ENCODE assay signal across 28 cellular contexts in genomic region chr3:175129571-175129970, GRCh38.
"Had no signal": no experiment of that assay in that cellular context is flagged by ENCODE, and none has a peak within 500 bp of the region (broad histone marks: within the 10 kb centered on the region; RNA-seq: fewer than 3 reads in every experiment).

No MANE protein-coding gene starts in this region.

- H3K27ac Mint-ChIP-seq: nephron; neural progenitor cell; progenitor cell of endocrine pancreas; stimulated activated effector memory CD8-positive, alpha-beta T cell treated with anti-CD3 and anti-CD28 coated beads, Interleukin-12 subunit alpha, Interleukin-12 subunit beta, amount 100 ng/mL, for 72 hours; stimulated activated naive B cell treated with anti-CD40 and anti-IgM and Interleukin-4, amounts not matched to agents 10 μg/mL and 1 μg/mL and 100 μg/mL, for 72 hours; stimulated activated naive CD8-positive, alpha-beta T cell treated with anti-CD3 and anti-CD28 coated beads, Interleukin-15, Interleukin-2, amounts not matched to agents 100 ng/mL and 50 ng/mL, for 24 hours had no signal

- H3K4me1 Mint-ChIP-seq: nephron; neural progenitor cell; stimulated activated effector memory CD8-positive, alpha-beta T cell treated with anti-CD3 and anti-CD28 coated beads, Interleukin-12 subunit alpha, Interleukin-12 subunit beta, amount 100 ng/mL, for 72 hours; stimulated activated naive B cell treated with anti-CD40 and anti-IgM and Interleukin-4, amounts not matched to agents 10 μg/mL and 1 μg/mL and 100 μg/mL, for 72 hours had no signal

- H3K27me3 ChIP-seq: neural progenitor cell, ovary, right lobe of liver, sigmoid colon, stomach, thyroid gland, tibial nerve, upper lobe of left lung, vagina had no signal

- H3K4me3 Mint-ChIP-seq: nephron; neural progenitor cell; stimulated activated effector memory CD8-positive, alpha-beta T cell treated with anti-CD3 and anti-CD28 coated beads, Interleukin-12 subunit alpha, Interleukin-12 subunit beta, amount 100 ng/mL, for 72 hours; stimulated activated naive B cell treated with anti-CD40 and anti-IgM and Interleukin-4, amounts not matched to agents 10 μg/mL and 1 μg/mL and 100 μg/mL, for 72 hours; stimulated activated naive CD8-positive, alpha-beta T cell treated with anti-CD3 and anti-CD28 coated beads, Interleukin-15, Interleukin-2, amounts not matched to agents 100 ng/mL and 50 ng/mL, for 24 hours had no signal

- H3K9ac ChIP-seq: neural progenitor cell, parathyroid adenoma had no signal

- H3K36me3 Mint-ChIP-seq: stimulated activated effector memory CD8-positive, alpha-beta T cell treated with anti-CD3 and anti-CD28 coated beads, Interleukin-12 subunit alpha, Interleukin-12 subunit beta, amount 100 ng/mL, for 72 hours; stimulated activated naive B cell treated with anti-CD40 and anti-IgM and Interleukin-4, amounts not matched to agents 10 μg/mL and 1 μg/mL and 100 μg/mL, for 72 hours had no signal

- H3K27me3 Mint-ChIP-seq: progenitor cell of endocrine pancreas; stimulated activated naive B cell treated with anti-CD40 and anti-IgM and Interleukin-4, amounts not matched to agents 10 μg/mL and 1 μg/mL and 100 μg/mL, for 72 hours; stimulated activated naive CD8-positive, alpha-beta T cell treated with anti-CD3 and anti-CD28 coated beads, Interleukin-15, Interleukin-2, amounts not matched to agents 100 ng/mL and 50 ng/mL, for 24 hours had no signal

- DNase-seq: occipital lobe; ovary; posterior cingulate gyrus; psoas muscle; right cardiac atrium; right lobe of liver; sigmoid colon; small intestine; stimulated activated CD4-positive, alpha-beta T cell treated with anti-CD3 and anti-CD28 coated beads, Interleukin-15, amount 100 ng/mL, for 24 hours; stimulated activated CD4-positive, alpha-beta T cell treated with anti-CD3 and anti-CD28 coated beads, Interleukin-2, amount 100 ng/mL, for 24 hours; stimulated activated CD4-positive, alpha-beta T cell treated with anti-CD3 and anti-CD28 coated beads, Interleukin-2, amount 100 ng/mL, for 48 hours; stimulated activated CD4-positive, alpha-beta T cell treated with anti-CD3 and anti-CD28 coated beads, Interleukin-4, amount 100 ng/mL, for 24 hours; stimulated activated naive B cell treated with anti-CD40 and anti-IgM and Interleukin-4, amounts not matched to agents 10 μg/mL and 1 μg/mL and 100 μg/mL, for 72 hours; stimulated activated naive CD4-positive, alpha-beta T cell treated with Interleukin-2 at 50 U/mL for 16 hours; stomach; thyroid gland; trophoblast cell; upper lobe of left lung had no signal

- H3K36me3 ChIP-seq: neural progenitor cell, ovary, right lobe of liver, sigmoid colon, stomach, thoracic aorta, thyroid gland, tibial nerve, upper lobe of left lung, vagina had no signal

- H3K79me2 ChIP-seq: parathyroid adenoma had no signal

- H3K9me3 ChIP-seq: ovary, right lobe of liver, sigmoid colon, thoracic aorta, thyroid gland, tibial nerve, upper lobe of left lung, vagina had no signal

- FAIRE-seq: small intestine, urothelium cell line had no signal

- ATAC-seq: psoas muscle; right cardiac atrium; right lobe of liver; stimulated activated effector memory CD8-positive, alpha-beta T cell treated with anti-CD3 and anti-CD28 coated beads, Interleukin-12 subunit alpha, Interleukin-12 subunit beta, amount 100 ng/mL, for 72 hours; stimulated activated naive B cell treated with anti-CD40 and anti-IgM and Interleukin-4, amounts not matched to agents 10 μg/mL and 1 μg/mL and 100 μg/mL, for 72 hours had no signal

- H3K4me1 ChIP-seq: neural progenitor cell, parathyroid adenoma, psoas muscle, right lobe of liver, sigmoid colon, stomach, thyroid gland, tibial nerve, upper lobe of left lung, vagina had no signal

- H3K4me2 ChIP-seq: neural progenitor cell had no signal

- H3K27ac ChIP-seq: neural progenitor cell, ovary, parathyroid adenoma, psoas muscle, right lobe of liver, sigmoid colon, stomach, thoracic aorta, thyroid gland, tibial nerve, upper lobe of left lung, vagina had no signal

- H2AFZ ChIP-seq: neural progenitor cell, parathyroid adenoma had no signal

- H3K4me3 ChIP-seq: neural progenitor cell, ovary, psoas muscle, right lobe of liver, sigmoid colon, stomach, thoracic aorta, thyroid gland, tibial nerve, upper lobe of left lung, vagina had no signal
